ENCODE assay signal across 8 cellular contexts in genomic region chr6:28212510-28213212, GRCh38. TPM values are rescaled to one million over a fixed set of nuclear protein-coding genes. Genes with fewer than 3 reads are reported as not detected.
A peak's percentile ranks its signal among the peaks of the same experiment; 100 is the strongest.
DNase-seq lines count a peak whose midpoint lies in the region; FAIRE-seq and TF ChIP-seq lines count a peak whose summit lies in the region.

No MANE protein-coding gene starts in this region.

- peak overlapping the region; percentile 86 for H3K4me2 ChIP-seq in GM23248 (ENCODE audit: unreplicated experiment)
- peak overlapping the region; percentile 65 for H3K4me2 ChIP-seq in SK-N-SH
- peak overlapping the region; percentile 57 for H3K4me2 ChIP-seq in mesendoderm (ENCODE audit: low read length)

- no peaks in the 10 kb centered on the region for H3K36me3 ChIP-seq in GM23248 (ENCODE audit: low read depth)
- H3K36me3 ChIP-seq in SK-N-SH (replicated peaks in 1 of 2; ENCODE audit: control insufficient read depth in 1 of 2, insufficient read depth in 2 of 2, low read length in 1 of 2), result no peaks in the 10 kb centered on the region
- H3K36me3 ChIP-seq in mesendoderm (ENCODE audit: control insufficient read depth, insufficient read depth, low read length), result no peaks in the 10 kb centered on the region
- H3K36me3 ChIP-seq in tibial artery, result no peaks in the 10 kb centered on the region

- H3K79me1 ChIP-seq in mesendoderm (ENCODE audit: low read length), result no peaks in the 10 kb centered on the region

- CTCF ChIA-PET in SK-N-SH (lab: Yijun Ruan, JAX), result no interaction called here

- H2BK120ac ChIP-seq in mesendoderm (ENCODE audit: low read depth, low read length), result no peak overlapping the region

- no peak overlapping the region for H4K8ac ChIP-seq in mesendoderm (ENCODE audit: low read depth, low read length)

- no peaks in the 10 kb centered on the region for H3K9me2 ChIP-seq in GM23248 (ENCODE audit: insufficient read depth)
- no peaks in the 10 kb centered on the region for H3K9me2 ChIP-seq in SK-N-SH

- H2BK15ac ChIP-seq in mesendoderm (replicated peaks; ENCODE audit: low read depth), result no peak overlapping the region

- no peak overlapping the region for H4K5ac ChIP-seq in mesendoderm (ENCODE audit: low read length)

- WGBS in GM23248 (ENCODE audit: low coverage in 1 of 2, low lambda C conversion rate in 2 of 2, missing lambda C conversion rate in 2 of 2), 2 experiments, result 1% methylated on average over 21 of the region's 21 CpGs
- 4% methylated on average over 21 of the region's 21 CpGs for WGBS in SK-N-SH (ENCODE audit: low lambda C conversion rate)
- WGBS in mesendoderm (ENCODE audit: extremely low coverage, insufficient coverage, low lambda C conversion rate), result no CpG with 5 or more reads among the region's 21 CpGs

- no peak overlapping the region for H2BK5ac ChIP-seq in mesendoderm (ENCODE audit: low read length)

- 0 out of 2 replicates have a peak, but pooled peaks have one; percentile 25 for TF ChIP-seq RAD21 in SK-N-SH (IDR thresholded peaks at IDR 0.05; ENCODE audit: low read length)

- TF ChIP-seq CTCF in SK-N-SH (IDR thresholded peaks at IDR 0.05) (peak; percentile 44), coronary artery (IDR thresholded peaks at IDR 0.05) (no peak), tibial artery (IDR thresholded peaks at IDR 0.05) (no peak)

- DNase-seq in G401 (ENCODE audit: low spot score) (peak; percentile 47), GM23248 (peak; percentile 87), NAMALWA (ENCODE audit: low spot score) (peak; percentile 74), SK-N-SH (peak; percentile 33), coronary artery (ENCODE audit: low spot score) (no peak), mesendoderm (peak; percentile 90), tibial artery (no peak), frontal cortex (ENCODE audit: low spot score in 2 of 2) (no peak)

- H3K27ac ChIP-seq in GM23248 (no peak overlapping the region), SK-N-SH (ENCODE audit: low read depth in 2 of 2, low read length in 1 of 2) (no peak overlapping the region; a peak in 1 of 4 replicates), coronary artery (no peak overlapping the region), mesendoderm (ENCODE audit: low read depth, low read length) (no peak overlapping the region), tibial artery (no peak overlapping the region)

- H3K4me1 ChIP-seq in GM23248 (ENCODE audit: insufficient read depth) (peaks cover 7% of the 10 kb centered on the region), SK-N-SH (ENCODE audit: control insufficient read depth in 1 of 2, insufficient read depth in 2 of 2, low read depth in 1 of 2, low read length in 1 of 2) (peaks cover 0 to 10% of the 10 kb centered on the region in 2 experiments; a peak in 3 of 4 replicates), mesendoderm (ENCODE audit: control insufficient read depth, low read depth, low read length) (no peaks in the 10 kb centered on the region), tibial artery (peaks cover 0 to 21% (median 7%) of the 10 kb centered on the region in 4 donors)

- H3K56ac ChIP-seq in mesendoderm (ENCODE audit: low read length), result no peak overlapping the region

- H3F3A ChIP-seq in GM23248 (ENCODE audit: insufficient read depth) (peaks cover 14% of the 10 kb centered on the region), SK-N-SH (replicated peaks; ENCODE audit: insufficient read depth) (peaks cover 6% of the 10 kb centered on the region)

- intact Hi-C loops in tibial artery (cut with DNase I; ENCODE audit: low total_unique reads), result loop anchor here (10.0 kb wide), 1 partner anchor 68 kb away; the partner anchor contains the start of gene ZKSCAN8

- H3K4me3 ChIP-seq in GM23248, result peak overlapping the region; percentile 70
- H3K4me3 ChIP-seq in SK-N-SH (ENCODE audit: low read depth in 2 of 2, low read length in 1 of 2), result peak overlapping the region; percentile 62 to 63
- peak overlapping the region; percentile 50 for H3K4me3 ChIP-seq in coronary artery
- H3K4me3 ChIP-seq in mesendoderm (ENCODE audit: low read length), result peak overlapping the region; percentile 2
- peak overlapping the region; percentile 9 to 42 for H3K4me3 ChIP-seq in tibial artery

- in situ Hi-C loops in G401 (cut with HindIII; ENCODE audit: low sequenced_read_pairs), result no loop called here
- in situ Hi-C loops in GM23248 (cut with MboI), result no loop called here

- H4K20me1 ChIP-seq in GM23248 (ENCODE audit: insufficient read depth) (no peaks in the 10 kb centered on the region), SK-N-SH (ENCODE audit: insufficient read depth) (no peaks in the 10 kb centered on the region)

- no peak overlapping the region for H3K4ac ChIP-seq in mesendoderm (ENCODE audit: low read depth, low read length)

- peak overlapping the region; percentile 70 for H2AFZ ChIP-seq in GM23248
- peak overlapping the region; percentile 56 for H2AFZ ChIP-seq in SK-N-SH (ENCODE audit: low read depth)

- no peak for FAIRE-seq in frontal cortex (lab: Jason Lieb, UNC)

- POLR2A ChIA-PET in SK-N-SH (lab: Yijun Ruan, JAX), result no interaction called here

- H3K79me2 ChIP-seq in GM23248 (ENCODE audit: insufficient read depth) (no peaks in the 10 kb centered on the region), SK-N-SH (ENCODE audit: insufficient read depth) (no peaks in the 10 kb centered on the region), mesendoderm (ENCODE audit: control insufficient read depth, insufficient read depth, low read length) (no peaks in the 10 kb centered on the region)

- H3K27me3 ChIP-seq in GM23248 (replicated peaks; ENCODE audit: insufficient read depth), result peaks cover 43% of the 10 kb centered on the region
- H3K27me3 ChIP-seq in SK-N-SH (ENCODE audit: insufficient read depth), result peaks cover 37% of the 10 kb centered on the region; the same call in 1 of the 2 replicates
- H3K27me3 ChIP-seq in mesendoderm (ENCODE audit: insufficient read depth, low read length, poor library complexity), result peaks cover 13% of the 10 kb centered on the region
- peaks cover 0 to 75% of the 10 kb centered on the region in 2 donors for H3K27me3 ChIP-seq in tibial artery

- H3K23ac ChIP-seq in mesendoderm (ENCODE audit: low read length), result no peak overlapping the region

- H3K9me3 ChIP-seq in GM23248 (ENCODE audit: low read depth) (no peaks in the 10 kb centered on the region), SK-N-SH (no peaks in the 10 kb centered on the region), tibial artery (no peaks in the 10 kb centered on the region)

- H2AK5ac ChIP-seq in mesendoderm (ENCODE audit: low read length), result no peak overlapping the region

- H3K9ac ChIP-seq in GM23248 (peak overlapping the region; percentile 39), SK-N-SH (peak overlapping the region; percentile 30; the same call in 1 of the 2 replicates), mesendoderm (ENCODE audit: low read length) (peak overlapping the region; percentile 4)

- no peak overlapping the region for H3K18ac ChIP-seq in mesendoderm (ENCODE audit: low read length)

- TF ChIP-seq EP300 in SK-N-SH (IDR thresholded peaks at IDR 0.05; ENCODE audit: borderline replicate concordance in 1 of 2, low read depth in 1 of 2, low read length in 1 of 2), result no peak

TF ChIP-seq in SK-N-SH, 30 proteins besides CTCF, POLR2A, EP300 and RAD21 (continues in another document):
- TF ChIP-seq IRF3 (IDR thresholded peaks at IDR 0.05; ENCODE audit: low read depth, low read length) (no peak), TEAD4 (IDR thresholded peaks at IDR 0.05; ENCODE audit: borderline replicate concordance, insufficient read depth) (peak; percentile 87; the same call in 1 of the 2 replicates)

RNA-seq across cellular contexts. Expression of gene ZSCAN9, which starts 12.4 kb away (rescaled TPM):
- 7.3 and 10.1 TPM in 2 replicates for total RNA-seq in G401 (2014; rRNA removed; shearing (Covaris generic))
- 7.3 and 12.8 TPM in 2 replicates for total RNA-seq in GM23248 (2014; rRNA removed; shearing (Covaris generic))
- polyA plus RNA-seq in GM23248 (2016; fragmentation: Nextera tagmentation; extraction: Ambion mirVana), result 5.8 TPM in 2 replicates
- 13.7 and 23.2 TPM in 2 replicates for polyA plus RNA-seq in SK-N-SH (2012; rRNA removed)
- polyA plus RNA-seq in SK-N-SH (2012; cell fraction: cytosol; rRNA removed), result 13.4 and 14.3 TPM in 2 replicates
- 29.1 and 43.7 TPM in 2 replicates for polyA plus RNA-seq in SK-N-SH (2012; cell fraction: nucleus; rRNA removed)
- polyA plus RNA-seq in mesendoderm (2013, experiment 1 of 2), result 9.2 TPM
- 8.6 TPM for polyA plus RNA-seq in mesendoderm (2013, experiment 2 of 2)
- 45.7 TPM for total RNA-seq in frontal cortex

RNA-seq across cellular contexts. Expression of gene ZKSCAN4, which starts 39.4 kb away (rescaled TPM):
- 3.4 and 6.4 TPM in 2 replicates for total RNA-seq in G401 (2014; rRNA removed; shearing (Covaris generic))
- 3.7 and 4.2 TPM in 2 replicates for total RNA-seq in GM23248 (2014; rRNA removed; shearing (Covaris generic))
- 3.5 and 3.6 TPM in 2 replicates for polyA plus RNA-seq in GM23248 (2016; fragmentation: Nextera tagmentation; extraction: Ambion mirVana)
- 2.9 and 3.5 TPM in 2 replicates for polyA plus RNA-seq in SK-N-SH (2012; rRNA removed)
- 2.5 and 3.3 TPM in 2 replicates for polyA plus RNA-seq in SK-N-SH (2012; cell fraction: cytosol; rRNA removed)
- polyA plus RNA-seq in SK-N-SH (2012; cell fraction: nucleus; rRNA removed), result 3.9 and 5.5 TPM in 2 replicates
- polyA plus RNA-seq in mesendoderm (2013, experiment 1 of 2), result 3.1 TPM
- 3.3 TPM for polyA plus RNA-seq in mesendoderm (2013, experiment 2 of 2)
- 9.4 TPM for total RNA-seq in frontal cortex

RNA-seq across cellular contexts. Expression of gene NKAPL, which starts 46.4 kb away (rescaled TPM):
- not detected in 2 replicates for total RNA-seq in G401 (2014; rRNA removed; shearing (Covaris generic))
- 0.97 and 1.9 TPM in 2 replicates for total RNA-seq in GM23248 (2014; rRNA removed; shearing (Covaris generic))
- polyA plus RNA-seq in GM23248 (2016; fragmentation: Nextera tagmentation; extraction: Ambion mirVana) (3.2 and 3.5 TPM in 2 replicates), SK-N-SH (2012; rRNA removed) (not detected in 2 replicates)
- polyA plus RNA-seq in SK-N-SH (2012; cell fraction: cytosol; rRNA removed), result not detected in 2 replicates
- not detected in 2 replicates for polyA plus RNA-seq in SK-N-SH (2012; cell fraction: nucleus; rRNA removed)
- 0.17 TPM for polyA plus RNA-seq in mesendoderm (2013, experiment 1 of 2)
- 0.07 TPM for polyA plus RNA-seq in mesendoderm (2013, experiment 2 of 2)
- total RNA-seq in frontal cortex, result 3.7 TPM

RNA-seq across cellular contexts. Expression of gene ZSCAN26, which starts 54.3 kb away (rescaled TPM):
- 11.1 and 14.3 TPM in 2 replicates for total RNA-seq in G401 (2014; rRNA removed; shearing (Covaris generic))
- 17.5 and 28.5 TPM in 2 replicates for total RNA-seq in GM23248 (2014; rRNA removed; shearing (Covaris generic))
- 14.1 and 15.0 TPM in 2 replicates for polyA plus RNA-seq in GM23248 (2016; fragmentation: Nextera tagmentation; extraction: Ambion mirVana)
- polyA plus RNA-seq in SK-N-SH (2012; rRNA removed), result 11.0 and 14.0 TPM in 2 replicates
- polyA plus RNA-seq in SK-N-SH (2012; cell fraction: cytosol; rRNA removed), result 9.2 and 9.6 TPM in 2 replicates
- 39.3 and 45.6 TPM in 2 replicates for polyA plus RNA-seq in SK-N-SH (2012; cell fraction: nucleus; rRNA removed)
- 8.0 TPM for polyA plus RNA-seq in mesendoderm (2013, experiment 1 of 2)
- 8.4 TPM for polyA plus RNA-seq in mesendoderm (2013, experiment 2 of 2)
- total RNA-seq in frontal cortex, result 36.3 TPM

Comparison
In these comparisons a context has a peak if more than half of its experiments do, and no peak if none do; other contexts are left out.
1. DNase-seq: peak in G401 (single experiment), GM23248 (single experiment), NAMALWA (single experiment), SK-N-SH (single experiment) and mesendoderm (single experiment); none in coronary artery (single experiment), tibial artery (0 of 2) and frontal cortex (0 of 2).
2. H3K4me3 ChIP-seq: peak in every context shown above with its lines; median percentile 70 in GM23248; 62 in SK-N-SH; 50 in coronary artery; 26 in tibial artery; 2 in mesendoderm.
3. Peak in every context shown above with its lines, with median percentiles within 50 percentile points of each other: H3K4me2 ChIP-seq and H3K9ac ChIP-seq.